ENCODE assay signal across 25 cellular contexts in genomic region chr15:79083154-79083553, GRCh38. TPM values are rescaled to one million over a fixed set of nuclear protein-coding genes. Genes with fewer than 3 reads are reported as not detected.
"Had no signal": no experiment of that assay in that cellular context is flagged by ENCODE, and none has a peak within 500 bp of the region (broad histone marks: within the 10 kb centered on the region; RNA-seq: fewer than 3 reads in every experiment).

No MANE protein-coding gene starts in this region.

- H3K36me3 ChIP-seq: adrenal gland, breast epithelium had no signal

- H3K27ac ChIP-seq: adrenal gland, breast epithelium had no signal

- H3K4me1 ChIP-seq: adrenal gland, breast epithelium had no signal

- ATAC-seq: activated CD4-positive, CD25-positive, alpha-beta regulatory T cell treated with anti-CD3 and anti-CD28 coated beads, Interleukin-2, amount 50 U/mL, for 24 hours; activated T-cell treated with anti-CD3 and anti-CD28 coated beads, Interleukin-2, amount 50 U/mL, for 4 hours; Panc1 had no signal

- H3K9me3 ChIP-seq: adrenal gland, breast epithelium had no signal

- DNase-seq: activated CD4-positive, alpha-beta T cell treated with anti-CD3 and anti-CD28 coated beads for 4 hours; activated CD4-positive, alpha-beta T cell treated with anti-CD3 and anti-CD28 coated beads, Interleukin-2, amount 50 U/mL, for 4 hours; activated CD8-positive, alpha-beta memory T cell treated with anti-CD3 and anti-CD28 coated beads for 24 hours; activated gamma-delta T cell treated with Interleukin-2 at 50 U/mL for 16 hours; activated naive CD4-positive, alpha-beta T cell treated with anti-CD3 and anti-CD28 coated beads, Interleukin-2, amount 50 U/mL, for 16 hours; activated naive CD8-positive, alpha-beta T cell treated with anti-CD3 and anti-CD28 coated beads, Interleukin-2, amount 10 ng/mL, durations not matched to agents 7 days and 5 days; activated T-cell treated with anti-CD3 and anti-CD28 coated beads, Interleukin-2, amount 50 U/mL, for 4 hours; adrenal gland; central memory CD4-positive, alpha-beta T cell; KG1; NCI-H1092; NCI-H1417; NCI-H2029 treated with DMSO at 0.1 percent for 48 hours; NCI-H345; NCI-H510A; NCI-H69; NK-92 treated with Interleukin-12 subunit alpha and Interleukin-12 subunit beta, amount 100 ng/mL, for 24 hours; OCI-M1; RPMI8226; SHP77 treated with DMSO at 0.1 percent for 48 hours had no signal

- H3K27ac Mint-ChIP-seq: activated naive CD8-positive, alpha-beta T cell treated with anti-CD3 and anti-CD28 coated beads, Interleukin-2, amount 10 ng/mL, durations not matched to agents 7 days and 5 days; IgD-negative memory B cell; T-helper 1 cell treated with Interleukin-12 subunit alpha and Interleukin-12 subunit beta and Interleukin-4 antibody, amounts not matched to agents 30 μg/mL and 1 μg/mL, for 36 hours had no signal

- H3K36me3 Mint-ChIP-seq: activated naive CD8-positive, alpha-beta T cell treated with anti-CD3 and anti-CD28 coated beads, Interleukin-2, amount 10 ng/mL, durations not matched to agents 7 days and 5 days had no signal

- H3K4me3 ChIP-seq: adrenal gland, breast epithelium had no signal

- H3K4me3 Mint-ChIP-seq: activated naive CD8-positive, alpha-beta T cell treated with anti-CD3 and anti-CD28 coated beads, Interleukin-2, amount 10 ng/mL, durations not matched to agents 7 days and 5 days; activated T-cell treated with anti-CD3 and anti-CD28 coated beads, Interleukin-2, amount 50 U/mL, for 4 hours; IgD-negative memory B cell; T-helper 1 cell treated with Interleukin-12 subunit alpha and Interleukin-12 subunit beta and Interleukin-4 antibody, amounts not matched to agents 30 μg/mL and 1 μg/mL, for 36 hours had no signal

- H3K9me3 Mint-ChIP-seq: activated T-cell treated with anti-CD3 and anti-CD28 coated beads, Interleukin-2, amount 50 U/mL, for 4 hours; T-helper 1 cell treated with Interleukin-12 subunit alpha and Interleukin-12 subunit beta and Interleukin-4 antibody, amounts not matched to agents 30 μg/mL and 1 μg/mL, for 36 hours had no signal

RNA-seq across cellular contexts. Expression of gene RASGRF1, which starts 7.4 kb away (rescaled TPM):
- total RNA-seq: activated naive CD8-positive, alpha-beta T cell treated with anti-CD3 and anti-CD28 coated beads, Interleukin-2, amount 10 ng/mL, durations not matched to agents 7 days and 5 days had no signal
